ENCODE assay signal across 8 cellular contexts in genomic region chr6:166861961-166862286, GRCh38.
DNase-seq lines count a peak whose midpoint lies in the region; ATAC-seq and TF ChIP-seq lines count a peak whose summit lies in the region.

No MANE protein-coding gene starts in this region.

- H3K36me3 ChIP-seq in endodermal cell (ENCODE audit: control insufficient read depth, insufficient read depth, low read length) = no peaks in the 10 kb centered on the region
- H3K36me3 ChIP-seq in neural progenitor cell = no peaks in the 10 kb centered on the region

- H3K9ac ChIP-seq in endodermal cell (ENCODE audit: extremely low read depth, low read length, poor library complexity, severe bottlenecking) = no peak overlapping the region
- peak overlapping the region; percentile 18 for H3K9ac ChIP-seq in neural progenitor cell

- peak overlapping the region; percentile 96 for H3K4me2 ChIP-seq in neural progenitor cell

- peak overlapping the region in 1 of 7 donors; percentile 29 for H3K27ac Mint-ChIP-seq in CD14-positive monocyte
- peak overlapping the region; percentile 83 for H3K27ac Mint-ChIP-seq in endodermal cell
- peak overlapping the region; percentile 92 for H3K27ac Mint-ChIP-seq in neural progenitor cell

- H3K36me3 Mint-ChIP-seq in CD14-positive monocyte (peaks cover 0 to 6% of the 10 kb centered on the region in 2 donors), endodermal cell (ENCODE audit: low read depth) (peaks cover 5% of the 10 kb centered on the region), neural progenitor cell (peaks cover 13% of the 10 kb centered on the region)

- peaks cover 49 to 66% (median 56%) of the 10 kb centered on the region in 3 donors for H3K27me3 Mint-ChIP-seq in CD14-positive monocyte (ENCODE audit: low read depth in 3 of 3)
- peaks cover 16% of the 10 kb centered on the region for H3K27me3 Mint-ChIP-seq in endodermal cell (ENCODE audit: insufficient read depth)
- no peaks in the 10 kb centered on the region for H3K27me3 Mint-ChIP-seq in neural progenitor cell (ENCODE audit: insufficient read depth, low read depth)

- H3K27me3 ChIP-seq in endodermal cell (ENCODE audit: control insufficient read depth, insufficient read depth, low read length, poor library complexity, severe bottlenecking) = peaks cover 7% of the 10 kb centered on the region
- H3K27me3 ChIP-seq in neural progenitor cell = peaks cover 35% of the 10 kb centered on the region

- no peak for ATAC-seq in HG03442 (IDR thresholded peaks at IDR 0.05; ENCODE audit: unreplicated experiment)

- peaks cover 13% of the 10 kb centered on the region for H3F3A ChIP-seq in neural progenitor cell (ENCODE audit: low read depth)

- intact Hi-C loops in CD14-positive monocyte (cut with micrococcal nuclease) = no loop called here

- H4K20me1 ChIP-seq in neural progenitor cell (ENCODE audit: low read depth) = no peaks in the 10 kb centered on the region

- H3K79me2 ChIP-seq in neural progenitor cell (ENCODE audit: low read depth) = no peaks in the 10 kb centered on the region

- TF ChIP-seq CTCF in CD14-positive monocyte (IDR thresholded peaks at IDR 0.05) = no peak
- TF ChIP-seq CTCF in LNCaP clone FGC (IDR thresholded peaks at IDR 0.05; ENCODE audit: control insufficient read depth, extremely low read depth, insufficient read depth) = no peak
- TF ChIP-seq CTCF in endodermal cell (conservative IDR thresholded peaks at IDR 0.05) = no peak
- TF ChIP-seq CTCF in neural progenitor cell (IDR thresholded peaks at IDR 0.05) = no peak

- H2AFZ ChIP-seq in neural progenitor cell (replicated peaks) = peak overlapping the region; percentile 98

- H3K4me3 ChIP-seq in LNCaP clone FGC (ENCODE audit: low read depth, low read length) (peak overlapping the region; percentile 48), endodermal cell (ENCODE audit: low read length) (peak overlapping the region; percentile 79), neural progenitor cell (peak overlapping the region; percentile 70)

- DNase-seq in CD14-positive monocyte (ENCODE audit: low spot score) (no peak), LNCaP clone FGC (ENCODE audit: low read depth) (no peak), endodermal cell (no peak), neural progenitor cell (ENCODE audit: low spot score) (no peak), cerebellum (ENCODE audit: low spot score) (no peak), pons (ENCODE audit: low spot score) (no peak), NCI-H526 treated with DMSO at 0.1 percent for 48 hours (lab: John Stamatoyannopoulos, UW) (no peak)

- whole genome bisulfite sequencing in endodermal cell (ENCODE audit: insufficient coverage in 1 of 2, insufficient read length in 1 of 2), 2 experiments = 5 to 6% methylated on average over 3 to 11 of the region's 11 CpGs

- peak overlapping the region; percentile 54 to 86 for H3K4me3 Mint-ChIP-seq in CD14-positive monocyte
- peak overlapping the region; percentile 71 for H3K4me3 Mint-ChIP-seq in endodermal cell
- H3K4me3 Mint-ChIP-seq in neural progenitor cell = peak overlapping the region; percentile 95

- H3K9me3 Mint-ChIP-seq in CD14-positive monocyte (peaks cover 0 to 5% (median 2%) of the 10 kb centered on the region in 7 donors), endodermal cell (peaks cover 9% of the 10 kb centered on the region), neural progenitor cell (no peaks in the 10 kb centered on the region)

- H3K4me1 ChIP-seq in endodermal cell (ENCODE audit: control insufficient read depth, insufficient read depth, low read length) (no peaks in the 10 kb centered on the region), neural progenitor cell (peaks cover 9% of the 10 kb centered on the region)

- H3K27ac ChIP-seq in endodermal cell (ENCODE audit: low read depth, low read length) (no peak overlapping the region), neural progenitor cell (no peak overlapping the region)

- peaks cover 7% of the 10 kb centered on the region for H3K9me3 ChIP-seq in endodermal cell (ENCODE audit: control insufficient read depth, low read length)
- no peaks in the 10 kb centered on the region for H3K9me3 ChIP-seq in neural progenitor cell (ENCODE audit: low read depth)

- H3K4me1 Mint-ChIP-seq in CD14-positive monocyte (peaks cover 7% of the 10 kb centered on the region), endodermal cell (peaks cover 4% of the 10 kb centered on the region), neural progenitor cell (peaks cover 20% of the 10 kb centered on the region)
